Comparison of ENCODE assay signal across 8 cellular contexts in the genomic region with DNA sequence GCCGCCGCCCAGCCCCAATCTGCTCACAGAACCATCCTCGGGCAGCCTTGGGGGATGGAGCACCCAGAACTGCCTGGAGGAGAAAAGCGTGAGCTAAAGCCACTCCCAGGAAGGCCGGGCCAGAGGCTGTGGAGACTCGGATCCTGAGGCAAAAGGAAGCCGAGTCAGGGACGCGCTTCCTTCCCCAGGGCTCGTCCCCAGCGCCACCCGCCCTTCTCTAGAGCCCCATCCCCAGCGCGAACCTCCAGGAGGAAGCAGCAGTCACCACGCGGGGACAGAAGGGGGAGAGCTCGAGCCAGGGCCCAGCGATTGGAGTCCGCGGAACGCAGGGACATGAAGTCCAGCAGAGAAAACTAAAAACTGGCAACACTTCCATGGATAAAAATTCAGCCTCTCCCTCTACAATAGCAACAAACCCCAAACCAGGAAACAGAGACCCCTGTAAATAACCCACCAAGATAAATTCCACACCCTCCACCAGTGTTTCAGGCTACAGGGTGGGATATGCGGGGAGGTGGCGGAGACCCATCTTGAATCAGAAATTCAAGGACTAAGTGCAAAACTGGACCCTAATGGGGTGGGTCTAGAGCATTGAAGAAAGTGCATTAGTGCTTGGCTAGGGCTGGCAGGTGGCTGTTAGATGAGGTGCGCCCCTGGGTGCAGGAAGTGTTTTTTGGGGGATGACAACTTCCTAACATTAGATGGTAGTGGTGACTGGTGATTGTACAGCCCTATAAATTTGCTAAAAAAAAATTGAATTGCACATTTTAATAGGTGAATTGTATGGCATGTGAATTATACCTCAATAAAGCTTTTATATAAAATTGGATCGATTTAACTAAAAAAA.
A peak's percentile ranks its signal among the peaks of the same experiment; 100 is the strongest.
DNase-seq lines count a peak whose midpoint lies in the region; ATAC-seq and TF ChIP-seq lines count a peak whose summit lies in the region.

No MANE protein-coding gene starts in this region.

- H3K9me3 ChIP-seq in BE2C (no peaks in the 10 kb centered on the region), transverse colon (no peaks in the 10 kb centered on the region)

- peak overlapping the region in 1 of 4 donors; percentile 43 for H3K27ac ChIP-seq in transverse colon

- H3K27ac Mint-ChIP-seq in HFFc6 (peak overlapping the region; percentile 79), mesothelial cell of epicardium (peak overlapping the region; percentile 32)

- H3K4me3 ChIP-seq in BE2C (ENCODE audit: low read depth, low read length) (peak overlapping the region; percentile 27), transverse colon (peak overlapping the region in 1 of 4 donors; percentile 8)

- no peak for TF ChIP-seq EP300 in transverse colon (IDR thresholded peaks at IDR 0.05; ENCODE audit: low read depth)

- H3K4me1 Mint-ChIP-seq in HFFc6 (ENCODE audit: low read depth) (peaks cover 20% of the 10 kb centered on the region), mesothelial cell of epicardium (peaks cover 7% of the 10 kb centered on the region)

- H3K4me3 Mint-ChIP-seq in HFFc6 (peak overlapping the region; percentile 79), mesothelial cell of epicardium (peak overlapping the region; percentile 45)

- H3K27me3 ChIP-seq in BE2C: no peaks in the 10 kb centered on the region
- no peaks in the 10 kb centered on the region for H3K27me3 ChIP-seq in transverse colon

- H3K36me3 Mint-ChIP-seq in HFFc6 (ENCODE audit: low read depth) (no peaks in the 10 kb centered on the region; the same call in 1 of the 2 replicates), mesothelial cell of epicardium (peaks cover 16% of the 10 kb centered on the region)

- 19 to 74% methylated on average over 4 to 25 of the region's 25 CpGs for WGBS in transverse colon (ENCODE audit: low coverage in 1 of 2), 2 donors

- in situ Hi-C loops in transverse colon (cut with MboI; ENCODE audit: low pct_ligation_motif_present in 1 of 4, low pct_unique_long_range_greater_than_20kb in 1 of 4, low sequenced_read_pairs in 3 of 4): no loop called here

- peak; percentile 84 for TF ChIP-seq CTCF in BE2C (IDR thresholded peaks at IDR 0.05; ENCODE audit: low read depth, low read length)
- TF ChIP-seq CTCF in HFFc6 (IDR thresholded peaks at IDR 0.05): peak; percentile 81
- no peak for TF ChIP-seq CTCF in mesothelial cell of epicardium (IDR thresholded peaks at IDR 0.05; ENCODE audit: unreplicated experiment)
- peak; percentile 56 to 83 (median 70) for TF ChIP-seq CTCF in transverse colon (IDR thresholded peaks at IDR 0.05)

- DNase-seq in BE2C: peak; percentile 80
- peak; percentile 86 for DNase-seq in HFFc6
- peak; percentile 53 for DNase-seq in activated CD4-positive, alpha-beta T cell treated with anti-CD3 and anti-CD28 coated beads for 48 hours
- DNase-seq in fibroblast of gingiva (ENCODE audit: low read depth): peak; percentile 76
- DNase-seq in mesothelial cell of epicardium (ENCODE audit: low spot score in 2 of 2, unreplicated experiment in 2 of 2): peak; percentile 57 to 73
- DNase-seq in transverse colon: peak; percentile 76
- DNase-seq in LoVo (ENCODE audit: low spot score): no peak

- intact Hi-C loops in transverse colon (cut with DNase I; ENCODE audit: low total_unique reads): no loop called here

- peaks cover 4% of the 10 kb centered on the region for H3K27me3 Mint-ChIP-seq in HFFc6 (ENCODE audit: insufficient read depth)
- no peaks in the 10 kb centered on the region for H3K27me3 Mint-ChIP-seq in mesothelial cell of epicardium (ENCODE audit: low read depth)

- no peak for ATAC-seq in HG02763 (IDR thresholded peaks at IDR 0.05; ENCODE audit: unreplicated experiment)

- no peaks in the 10 kb centered on the region for H3K9me3 Mint-ChIP-seq in HFFc6
- no peaks in the 10 kb centered on the region for H3K9me3 Mint-ChIP-seq in mesothelial cell of epicardium

- no peaks in the 10 kb centered on the region for H3K4me1 ChIP-seq in BE2C
- peaks cover 0 to 10% (median 6%) of the 10 kb centered on the region in 4 donors for H3K4me1 ChIP-seq in transverse colon

- H3K36me3 ChIP-seq in BE2C (no peaks in the 10 kb centered on the region), transverse colon (no peaks in the 10 kb centered on the region)

- no peak for TF ChIP-seq POLR2A in transverse colon (IDR thresholded peaks at IDR 0.05)
